Comparison of ENCODE assay signal across 28 cellular contexts in the genomic region with DNA sequence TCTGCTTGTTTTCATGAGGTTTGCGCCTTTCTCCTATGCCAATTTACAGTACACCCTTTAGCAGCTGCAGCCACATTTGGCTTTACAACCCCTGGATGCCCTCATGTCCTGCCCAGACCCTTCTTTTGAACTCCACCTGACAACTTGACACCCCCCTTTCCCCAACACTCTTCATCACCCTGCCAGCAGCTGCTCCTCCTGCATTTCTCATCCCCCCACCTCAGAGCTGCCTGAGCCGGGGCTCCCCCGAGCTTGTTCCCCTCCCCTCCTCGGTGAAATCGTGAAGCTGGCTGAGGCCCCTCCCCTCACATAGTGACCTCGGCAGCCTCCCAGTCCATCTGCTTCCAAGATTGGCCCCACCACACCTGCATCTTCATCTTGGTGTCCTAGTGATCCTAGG. TPM values are rescaled to one million over a fixed set of nuclear protein-coding genes. Genes with fewer than 3 reads are reported as not detected.
A peak's percentile ranks its signal among the peaks of the same experiment; 100 is the strongest.
DNase-seq lines count a peak whose midpoint lies in the region; ATAC-seq and TF ChIP-seq lines count a peak whose summit lies in the region.
"Had no signal": no experiment of that assay in that cellular context is flagged by ENCODE, and none has a peak within 500 bp of the region (broad histone marks: within the 10 kb centered on the region; RNA-seq: fewer than 3 reads in every experiment).

No MANE protein-coding gene starts in this region.

- no peak overlapping the region for H2AFZ ChIP-seq in IMR-90 (replicated peaks; ENCODE audit: low read length, poor library complexity)
- H2AFZ ChIP-seq in mammary epithelial cell (ENCODE audit: low read depth, low read length): no peak overlapping the region
- H2AFZ ChIP-seq: GM23248 had no signal

- H3K4me1 Mint-ChIP-seq in nephron progenitor cell: peaks cover 95% of the 10 kb centered on the region
- peaks cover 65% of the 10 kb centered on the region for H3K4me1 Mint-ChIP-seq in stimulated activated memory B cell treated with anti-CD40 and anti-IgM and Interleukin-4, amounts not matched to agents 10 μg/mL and 1 μg/mL and 100 μg/mL, for 72 hours

- H3K27ac ChIP-seq in IMR-90 (ENCODE audit: insufficient read depth, low read length) (peak overlapping the region; percentile 20; the same call in 1 of the 2 replicates), WERI-Rb-1 (no peak overlapping the region), mammary epithelial cell (ENCODE audit: insufficient read depth, low read depth, low read length) (no peak overlapping the region)
- H3K27ac ChIP-seq: cardiac muscle cell, colonic mucosa, GM23248, KMS-11, transverse colon had no signal

- intact Hi-C loops in IMR-90 (cut with micrococcal nuclease) (loop anchor here (5.0 kb wide), 1 partner anchor 156 kb away; no protein-coding TSS in a partner anchor), mammary epithelial cell (cut with micrococcal nuclease) (no loop called here)

- H3K4me3 Mint-ChIP-seq in nephron progenitor cell: peak overlapping the region; percentile 23
- no peak overlapping the region for H3K4me3 Mint-ChIP-seq in stimulated activated memory B cell treated with anti-CD40 and anti-IgM and Interleukin-4, amounts not matched to agents 10 μg/mL and 1 μg/mL and 100 μg/mL, for 72 hours
- H3K4me3 Mint-ChIP-seq: activated CD4-positive, alpha-beta T cell treated with anti-CD3 and anti-CD28 coated beads, Interleukin-2, amount 10 ng/mL, durations not matched to agents 7 days and 5 days had no signal

- H3K36me3 ChIP-seq in IMR-90 (ENCODE audit: control insufficient read depth, insufficient read depth, low read length): peaks cover 2% of the 10 kb centered on the region; the same call in 1 of the 2 replicates
- H3K36me3 ChIP-seq in WERI-Rb-1: no peaks in the 10 kb centered on the region
- H3K36me3 ChIP-seq in mammary epithelial cell (ENCODE audit: insufficient read depth, low read length): no peaks in the 10 kb centered on the region
- H3K36me3 ChIP-seq: cardiac muscle cell, colonic mucosa, MG63, transverse colon had no signal

- H3K9me3 Mint-ChIP-seq in nephron progenitor cell: no peaks in the 10 kb centered on the region
- no peaks in the 10 kb centered on the region for H3K9me3 Mint-ChIP-seq in stimulated activated memory B cell treated with anti-CD40 and anti-IgM and Interleukin-4, amounts not matched to agents 10 μg/mL and 1 μg/mL and 100 μg/mL, for 72 hours
- H3K9me3 Mint-ChIP-seq: activated CD4-positive, alpha-beta T cell treated with anti-CD3 and anti-CD28 coated beads, Interleukin-2, amount 10 ng/mL, durations not matched to agents 7 days and 5 days had no signal

- H3K4me2 ChIP-seq in IMR-90 (ENCODE audit: low read depth, low read length) (no peak overlapping the region), mammary epithelial cell (ENCODE audit: insufficient read depth, low read depth, low read length) (no peak overlapping the region)
- H3K4me2 ChIP-seq: KMS-11 had no signal

- WGBS in IMR-90 (ENCODE audit: extremely low coverage in 2 of 2, insufficient read length in 1 of 2), 2 experiments: 100% methylated on average over 1 of the region's 6 CpGs; no CpG with 5 or more reads in 1 of the 2 experiments
- WGBS in mammary epithelial cell (ENCODE audit: low coverage, missing lambda C conversion rate): 100% methylated on average over 1 of the region's 6 CpGs

- DNase-seq in IMR-90: no peak
- DNase-seq in WERI-Rb-1: peak; percentile 30
- DNase-seq in nephron progenitor cell: no peak
- DNase-seq in mammary epithelial cell: no peak
- no peak for DNase-seq in HuH-7 (ENCODE audit: low spot score)
- DNase-seq: activated CD4-positive, alpha-beta T cell treated with anti-CD3 and anti-CD28 coated beads, Interleukin-2, amount 10 ng/mL, durations not matched to agents 7 days and 5 days; activated gamma-delta T cell; colonic mucosa; DMS79 treated with DMSO at 0.1 percent for 48 hours; effector CD8-positive, alpha-beta T cell; GF-D8; GM23248; hippocampal formation; MG63; NCI-H2029; NCI-H2227 treated with DMSO at 0.1 percent for 48 hours; NCI-H526; right cardiac atrium; stimulated activated CD4-positive, alpha-beta T cell treated with anti-CD3 and anti-CD28 coated beads, Interleukin-4, amount 100 ng/mL, for 24 hours; SW 1271; T-helper 9 cell; transverse colon had no signal

- in situ Hi-C loops in IMR-90 (cut with MboI; ENCODE audit: low sequenced_read_pairs): no loop called here
- in situ Hi-C loops in mammary epithelial cell (cut with MboI; ENCODE audit: low sequenced_read_pairs in 2 of 2): no loop called here

- peak overlapping the region; percentile 33; the same call in 1 of the 2 replicates for H3K23ac ChIP-seq in IMR-90 (ENCODE audit: low read depth, low read length)

- H4K5ac ChIP-seq in IMR-90 (ENCODE audit: low read depth, low read length): peak overlapping the region; percentile 30; the same call in 1 of the 2 replicates

- H3K79me1 ChIP-seq in IMR-90 (ENCODE audit: low read depth in 1 of 2, low read length in 2 of 2): peaks cover 36 to 70% of the 10 kb centered on the region in 2 experiments

- no peak overlapping the region for H3K18ac ChIP-seq in IMR-90 (ENCODE audit: low read depth, low read length)

- H3K4me1 ChIP-seq in IMR-90 (ENCODE audit: control insufficient read depth, insufficient read depth, low read length) (peaks cover 25% of the 10 kb centered on the region), mammary epithelial cell (ENCODE audit: insufficient read depth, low read length) (peaks cover 6% of the 10 kb centered on the region)

- H3K79me2 ChIP-seq in mammary epithelial cell (ENCODE audit: insufficient read depth, low read length): no peaks in the 10 kb centered on the region

- H3K27me3 ChIP-seq in IMR-90 (ENCODE audit: control insufficient read depth, insufficient read depth, low read length) (no peaks in the 10 kb centered on the region), WERI-Rb-1 (ENCODE audit: insufficient read depth, low read depth, severe bottlenecking) (no peaks in the 10 kb centered on the region), mammary epithelial cell (ENCODE audit: insufficient read depth, low read length) (no peaks in the 10 kb centered on the region)
- H3K27me3 ChIP-seq: ascending aorta, cardiac muscle cell, colonic mucosa, MG63, transverse colon had no signal

- no peak overlapping the region for H3K56ac ChIP-seq in IMR-90 (ENCODE audit: extremely low read depth, insufficient read depth, low read length)

- dilution Hi-C loops in IMR-90 (cut with HindIII; ENCODE audit: low sequenced_read_pairs, unreplicated experiment) (no loop called here), mammary epithelial cell (cut with HindIII; ENCODE audit: low sequenced_read_pairs) (no loop called here)

- H4K20me1 ChIP-seq in IMR-90 (ENCODE audit: insufficient read depth, low read length): peaks cover 14% of the 10 kb centered on the region
- no peaks in the 10 kb centered on the region for H4K20me1 ChIP-seq in mammary epithelial cell (ENCODE audit: insufficient read depth, low read length)

- peak overlapping the region; percentile 75 for H3K4ac ChIP-seq in IMR-90 (ENCODE audit: low read depth, low read length)

- H2BK120ac ChIP-seq in IMR-90 (ENCODE audit: low read depth, low read length): peak overlapping the region; percentile 77

- peaks cover 33% of the 10 kb centered on the region for H3K9me1 ChIP-seq in IMR-90 (ENCODE audit: insufficient read depth, low read length)

- peak overlapping the region; percentile 51 for H2AK9ac ChIP-seq in IMR-90 (replicated peaks; ENCODE audit: low read depth, low read length, poor library complexity)

- POLR2A ChIA-PET in IMR-90 (lab: Charles Lee; ENCODE audit: unreplicated experiment): no interaction called here

- H3K9ac ChIP-seq in IMR-90 (ENCODE audit: low read depth, low read length) (no peak overlapping the region), mammary epithelial cell (ENCODE audit: insufficient read depth, low read length) (no peak overlapping the region)
- H3K9ac ChIP-seq: GM23248, KMS-11 had no signal

- no peak for TF ChIP-seq RAD21 in IMR-90 (IDR thresholded peaks at IDR 0.05; ENCODE audit: low read length)

- H3K27ac Mint-ChIP-seq in nephron progenitor cell: peak overlapping the region; percentile 86
- H3K27ac Mint-ChIP-seq in stimulated activated memory B cell treated with anti-CD40 and anti-IgM and Interleukin-4, amounts not matched to agents 10 μg/mL and 1 μg/mL and 100 μg/mL, for 72 hours: peak overlapping the region; percentile 67
- H3K27ac Mint-ChIP-seq: activated CD4-positive, alpha-beta T cell treated with anti-CD3 and anti-CD28 coated beads, Interleukin-2, amount 10 ng/mL, durations not matched to agents 7 days and 5 days had no signal

- no peaks in the 10 kb centered on the region for H3K9me3 ChIP-seq in IMR-90 (ENCODE audit: control insufficient read depth, insufficient read depth, low read length)
- no peaks in the 10 kb centered on the region for H3K9me3 ChIP-seq in WERI-Rb-1 (ENCODE audit: severe bottlenecking)
- H3K9me3 ChIP-seq in mammary epithelial cell (replicated peaks; ENCODE audit: insufficient read depth, low read length): no peaks in the 10 kb centered on the region
- H3K9me3 ChIP-seq: ascending aorta, colonic mucosa, MG63, transverse colon had no signal

- H3K4me3 ChIP-seq in IMR-90 (ENCODE audit: insufficient read depth, low read depth, low read length) (no peak overlapping the region), WERI-Rb-1 (ENCODE audit: low read depth, low read length) (no peak overlapping the region), mammary epithelial cell (replicated peaks in 1 of 3; ENCODE audit: insufficient read depth in 1 of 3, low read depth in 2 of 3, low read length in 3 of 3) (no peak overlapping the region)
- H3K4me3 ChIP-seq: ascending aorta, cardiac muscle cell, colonic mucosa, GM23248, lung, MG63, transverse colon had no signal

- TF ChIP-seq CTCF in IMR-90 (conservative IDR thresholded peaks at IDR 0.05; ENCODE audit: low read depth, low read length) (no peak), WERI-Rb-1 (IDR thresholded peaks at IDR 0.05; ENCODE audit: low read depth, low read length) (no peak), nephron progenitor cell (IDR thresholded peaks at IDR 0.05) (no peak), mammary epithelial cell (conservative IDR thresholded peaks at IDR 0.05 in 1 of 2, IDR thresholded peaks at IDR 0.05 in 1 of 2; ENCODE audit: extremely low read depth in 1 of 2, insufficient read depth in 1 of 2, low read depth in 1 of 2, low read length in 2 of 2) (no peak)

- no peak overlapping the region for H2BK5ac ChIP-seq in IMR-90 (ENCODE audit: low read depth, low read length, poor library complexity, severe bottlenecking)

- BruUV-seq in IMR-90 (replicated peaks; lab: Mats Ljungman, UMichigan): no TSS peak
- BruUV-seq in mammary epithelial cell (replicated peaks; lab: Mats Ljungman, UMichigan): no TSS peak

- CTCF ChIA-PET in IMR-90 (lab: Yijun Ruan, JAX): no interaction called here
- CTCF ChIA-PET in mammary epithelial cell (lab: Charles Lee; ENCODE audit: low non-redundant PET): no interaction called here

- peaks cover 3% of the 10 kb centered on the region for H3K27me3 Mint-ChIP-seq in nephron progenitor cell (ENCODE audit: low read depth, poor library complexity)
- H3K27me3 Mint-ChIP-seq in stimulated activated memory B cell treated with anti-CD40 and anti-IgM and Interleukin-4, amounts not matched to agents 10 μg/mL and 1 μg/mL and 100 μg/mL, for 72 hours: peaks cover 38% of the 10 kb centered on the region

- TF ChIP-seq POLR2A in IMR-90 (IDR thresholded peaks at IDR 0.05; ENCODE audit: low read depth, low read length): no peak

- H2AK5ac ChIP-seq in IMR-90 (ENCODE audit: low read depth, low read length): peak overlapping the region; percentile 85

- peak overlapping the region; percentile 79 for H2BK20ac ChIP-seq in IMR-90 (ENCODE audit: low read depth, low read length)

- H3K36me3 Mint-ChIP-seq in nephron progenitor cell (ENCODE audit: low read depth): no peaks in the 10 kb centered on the region
- H3K36me3 Mint-ChIP-seq in stimulated activated memory B cell treated with anti-CD40 and anti-IgM and Interleukin-4, amounts not matched to agents 10 μg/mL and 1 μg/mL and 100 μg/mL, for 72 hours: peaks cover 6% of the 10 kb centered on the region

- peak overlapping the region; percentile 56; the same call in 1 of the 2 replicates for H3K14ac ChIP-seq in IMR-90 (replicated peaks; ENCODE audit: low read depth, low read length)

- peak overlapping the region; percentile 62; the same call in 1 of the 2 replicates for H4K91ac ChIP-seq in IMR-90 (ENCODE audit: insufficient read depth, low read depth, low read length)

- ATAC-seq in IMR-90 (ENCODE audit: low read depth) (no peak), HG03196 (IDR thresholded peaks at IDR 0.05; ENCODE audit: unreplicated experiment) (no peak)
- no peak for ATAC-seq in stimulated activated memory B cell treated with anti-CD40 and anti-IgM and Interleukin-4, amounts not matched to agents 10 μg/mL and 1 μg/mL and 100 μg/mL, for 72 hours
- ATAC-seq: right cardiac atrium had no signal

- H2BK15ac ChIP-seq in IMR-90 (ENCODE audit: low read depth, low read length): 0 out of 3 replicates have a peak overlapping the region, but pooled peaks have one; percentile 61

- peak overlapping the region in 1 of 2 experiments; percentile 50; a peak in 1 of 4 replicates for H4K8ac ChIP-seq in IMR-90 (ENCODE audit: low read depth in 2 of 2, low read length in 2 of 2)

RNA-seq across cellular contexts. Expression of a gene that starts 40.5 kb away (rescaled TPM):
- total RNA-seq in IMR-90 (2012; rRNA removed) (52.2 and 63.0 TPM in 2 replicates), mammary epithelial cell (100 to 1,000 TPM in 1 of 2 donors, 10 to 100 TPM in 1; 69.8 to 188 TPM)
- polyA plus RNA-seq in IMR-90 (2012; rRNA removed) (47.4 and 54.4 TPM in 2 replicates), mammary epithelial cell (71.9 TPM)
- 22.4 and 32.2 TPM in 2 replicates for polyA plus RNA-seq in IMR-90 (2012; cell fraction: cytosol; rRNA removed)
- polyA plus RNA-seq in IMR-90 (2012; cell fraction: nucleus; rRNA removed; ENCODE audit: low replicate concordance): 26.6 and 80.9 TPM in 2 replicates
- 58.4 TPM for polyA minus RNA-seq in mammary epithelial cell
